1 cellular context compared by ENCODE assay signal in the genomic region with DNA sequence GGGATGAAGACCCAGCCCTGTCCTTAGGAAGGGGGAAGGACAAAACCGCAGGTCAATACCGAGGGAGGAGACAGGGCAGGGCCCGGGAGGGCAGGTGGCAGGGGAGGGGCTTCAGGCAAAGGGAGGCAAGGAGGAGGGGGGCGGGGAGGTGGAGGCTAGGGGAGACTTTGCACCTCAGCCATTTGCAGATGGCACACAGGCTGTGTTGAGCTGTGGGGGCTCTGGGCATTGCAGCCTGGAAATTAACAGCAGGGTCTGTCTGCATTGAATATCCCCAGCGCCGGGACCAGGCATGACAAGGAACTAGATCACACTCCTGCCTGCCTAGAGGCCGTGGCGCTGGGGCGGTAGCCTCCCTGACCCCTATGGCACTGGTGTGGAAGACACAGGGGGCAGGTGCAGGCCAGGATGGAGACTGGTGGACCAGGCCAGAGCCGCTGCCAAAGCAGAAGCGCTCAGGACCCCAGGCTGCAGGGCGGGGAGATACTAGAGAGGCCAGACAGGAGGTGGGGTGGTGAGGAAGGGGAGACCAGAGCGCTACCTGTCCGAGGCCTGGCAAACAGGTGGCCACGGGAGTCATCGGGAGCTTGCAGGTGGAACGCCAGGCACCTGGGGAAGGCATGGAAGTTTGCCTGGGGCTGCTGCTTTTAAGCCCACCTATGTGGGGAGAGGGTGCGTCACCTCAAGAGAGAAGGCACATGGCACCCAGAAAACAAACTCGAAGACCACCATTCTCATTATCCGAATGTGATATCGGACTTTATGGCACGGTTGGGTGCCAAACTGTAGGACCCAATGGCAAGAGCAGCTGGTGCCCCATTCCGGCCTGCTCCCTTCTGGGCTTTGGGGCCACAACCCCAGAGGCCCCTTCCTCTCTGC.
A peak's percentile ranks its signal among the peaks of the same experiment; 100 is the strongest.
TF ChIP-seq lines count a peak whose summit lies in the region.

No MANE protein-coding gene starts in this region.

TF ChIP-seq in HEK293, 187 proteins besides CTCF, POLR2A, EP300 and RAD21 (continued from another document):
- TF ChIP-seq, protein P1, sequence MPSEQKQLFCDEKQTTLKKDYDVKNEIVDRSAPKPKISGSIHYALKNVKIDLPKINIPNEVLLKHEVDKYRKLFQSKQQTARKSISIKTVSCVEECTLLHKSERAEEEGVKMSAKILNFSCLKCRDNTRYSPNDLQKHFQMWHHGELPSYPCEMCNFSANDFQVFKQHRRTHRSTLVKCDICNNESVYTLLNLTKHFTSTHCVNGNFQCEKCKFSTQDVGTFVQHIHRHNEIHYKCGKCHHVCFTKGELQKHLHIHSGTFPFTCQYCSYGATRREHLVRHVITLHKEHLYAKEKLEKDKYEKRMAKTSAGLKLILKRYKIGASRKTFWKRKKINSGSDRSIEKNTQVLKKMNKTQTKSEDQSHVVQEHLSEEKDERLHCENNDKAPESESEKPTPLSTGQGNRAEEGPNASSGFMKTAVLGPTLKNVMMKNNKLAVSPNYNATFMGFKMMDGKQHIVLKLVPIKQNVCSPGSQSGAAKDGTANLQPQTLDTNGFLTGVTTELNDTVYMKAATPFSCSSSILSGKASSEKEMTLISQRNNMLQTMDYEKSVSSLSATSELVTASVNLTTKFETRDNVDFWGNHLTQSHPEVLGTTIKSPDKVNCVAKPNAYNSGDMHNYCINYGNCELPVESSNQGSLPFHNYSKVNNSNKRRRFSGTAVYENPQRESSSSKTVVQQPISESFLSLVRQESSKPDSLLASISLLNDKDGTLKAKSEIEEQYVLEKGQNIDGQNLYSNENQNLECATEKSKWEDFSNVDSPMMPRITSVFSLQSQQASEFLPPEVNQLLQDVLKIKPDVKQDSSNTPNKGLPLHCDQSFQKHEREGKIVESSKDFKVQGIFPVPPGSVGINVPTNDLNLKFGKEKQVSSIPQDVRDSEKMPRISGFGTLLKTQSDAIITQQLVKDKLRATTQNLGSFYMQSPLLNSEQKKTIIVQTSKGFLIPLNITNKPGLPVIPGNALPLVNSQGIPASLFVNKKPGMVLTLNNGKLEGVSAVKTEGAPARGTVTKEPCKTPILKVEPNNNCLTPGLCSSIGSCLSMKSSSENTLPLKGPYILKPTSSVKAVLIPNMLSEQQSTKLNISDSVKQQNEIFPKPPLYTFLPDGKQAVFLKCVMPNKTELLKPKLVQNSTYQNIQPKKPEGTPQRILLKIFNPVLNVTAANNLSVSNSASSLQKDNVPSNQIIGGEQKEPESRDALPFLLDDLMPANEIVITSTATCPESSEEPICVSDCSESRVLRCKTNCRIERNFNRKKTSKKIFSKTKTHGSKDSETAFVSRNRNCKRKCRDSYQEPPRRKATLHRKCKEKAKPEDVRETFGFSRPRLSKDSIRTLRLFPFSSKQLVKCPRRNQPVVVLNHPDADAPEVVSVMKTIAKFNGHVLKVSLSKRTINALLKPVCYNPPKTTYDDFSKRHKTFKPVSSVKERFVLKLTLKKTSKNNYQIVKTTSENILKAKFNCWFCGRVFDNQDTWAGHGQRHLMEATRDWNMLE (tag by site-specific recombination; conservative IDR thresholded peaks at IDR 0.05; ENCODE audit: low read depth) = no peak
- no peak for TF ChIP-seq IKZF3 (tag by site-specific recombination; IDR thresholded peaks at IDR 0.05)
- TF ChIP-seq ZNF624 (tag by site-specific recombination; IDR thresholded peaks at IDR 0.05) = no peak
- TF ChIP-seq, protein P2, sequence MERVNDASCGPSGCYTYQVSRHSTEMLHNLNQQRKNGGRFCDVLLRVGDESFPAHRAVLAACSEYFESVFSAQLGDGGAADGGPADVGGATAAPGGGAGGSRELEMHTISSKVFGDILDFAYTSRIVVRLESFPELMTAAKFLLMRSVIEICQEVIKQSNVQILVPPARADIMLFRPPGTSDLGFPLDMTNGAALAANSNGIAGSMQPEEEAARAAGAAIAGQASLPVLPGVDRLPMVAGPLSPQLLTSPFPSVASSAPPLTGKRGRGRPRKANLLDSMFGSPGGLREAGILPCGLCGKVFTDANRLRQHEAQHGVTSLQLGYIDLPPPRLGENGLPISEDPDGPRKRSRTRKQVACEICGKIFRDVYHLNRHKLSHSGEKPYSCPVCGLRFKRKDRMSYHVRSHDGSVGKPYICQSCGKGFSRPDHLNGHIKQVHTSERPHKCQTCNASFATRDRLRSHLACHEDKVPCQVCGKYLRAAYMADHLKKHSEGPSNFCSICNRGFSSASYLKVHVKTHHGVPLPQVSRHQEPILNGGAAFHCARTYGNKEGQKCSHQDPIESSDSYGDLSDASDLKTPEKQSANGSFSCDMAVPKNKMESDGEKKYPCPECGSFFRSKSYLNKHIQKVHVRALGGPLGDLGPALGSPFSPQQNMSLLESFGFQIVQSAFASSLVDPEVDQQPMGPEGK (tag by site-specific recombination; IDR thresholded peaks at IDR 0.05) = peak; percentile 25; the same call in 1 of the 2 replicates
- no peak for TF ChIP-seq MYNN (tag by site-specific recombination; IDR thresholded peaks at IDR 0.05; ENCODE audit: borderline replicate concordance)
- TF ChIP-seq BCL6B (tag by site-specific recombination; IDR thresholded peaks at IDR 0.05) = no peak
- no peak for TF ChIP-seq SALL2 (tag by site-specific recombination; IDR thresholded peaks at IDR 0.05; ENCODE audit: borderline replicate concordance)
- no peak for TF ChIP-seq KLF7 (tag by site-specific recombination; IDR thresholded peaks at IDR 0.05; ENCODE audit: borderline replicate concordance)
- TF ChIP-seq ZNF362 (tag by site-specific recombination; IDR thresholded peaks at IDR 0.05) = no peak
- peak; percentile 23; the same call in 1 of the 2 replicates for TF ChIP-seq SP3 (tag by site-specific recombination; IDR thresholded peaks at IDR 0.05)
- no peak for TF ChIP-seq BCL11A (tag by site-specific recombination; IDR thresholded peaks at IDR 0.05; ENCODE audit: low read depth)
- TF ChIP-seq ZNF248 (tag by site-specific recombination; IDR thresholded peaks at IDR 0.05) = no peak
- TF ChIP-seq ZFP41 (tag by site-specific recombination; IDR thresholded peaks at IDR 0.05; ENCODE audit: borderline replicate concordance) = no peak
- TF ChIP-seq ZNF585B (tag by site-specific recombination; IDR thresholded peaks at IDR 0.05) = no peak
- no peak for TF ChIP-seq ZNF394 (tag by site-specific recombination; IDR thresholded peaks at IDR 0.05; ENCODE audit: borderline replicate concordance)
- no peak for TF ChIP-seq ZBTB6 (tag by site-specific recombination; IDR thresholded peaks at IDR 0.05)
- TF ChIP-seq REST (tag by site-specific recombination; IDR thresholded peaks at IDR 0.05) = no peak
- TF ChIP-seq, protein P3, sequence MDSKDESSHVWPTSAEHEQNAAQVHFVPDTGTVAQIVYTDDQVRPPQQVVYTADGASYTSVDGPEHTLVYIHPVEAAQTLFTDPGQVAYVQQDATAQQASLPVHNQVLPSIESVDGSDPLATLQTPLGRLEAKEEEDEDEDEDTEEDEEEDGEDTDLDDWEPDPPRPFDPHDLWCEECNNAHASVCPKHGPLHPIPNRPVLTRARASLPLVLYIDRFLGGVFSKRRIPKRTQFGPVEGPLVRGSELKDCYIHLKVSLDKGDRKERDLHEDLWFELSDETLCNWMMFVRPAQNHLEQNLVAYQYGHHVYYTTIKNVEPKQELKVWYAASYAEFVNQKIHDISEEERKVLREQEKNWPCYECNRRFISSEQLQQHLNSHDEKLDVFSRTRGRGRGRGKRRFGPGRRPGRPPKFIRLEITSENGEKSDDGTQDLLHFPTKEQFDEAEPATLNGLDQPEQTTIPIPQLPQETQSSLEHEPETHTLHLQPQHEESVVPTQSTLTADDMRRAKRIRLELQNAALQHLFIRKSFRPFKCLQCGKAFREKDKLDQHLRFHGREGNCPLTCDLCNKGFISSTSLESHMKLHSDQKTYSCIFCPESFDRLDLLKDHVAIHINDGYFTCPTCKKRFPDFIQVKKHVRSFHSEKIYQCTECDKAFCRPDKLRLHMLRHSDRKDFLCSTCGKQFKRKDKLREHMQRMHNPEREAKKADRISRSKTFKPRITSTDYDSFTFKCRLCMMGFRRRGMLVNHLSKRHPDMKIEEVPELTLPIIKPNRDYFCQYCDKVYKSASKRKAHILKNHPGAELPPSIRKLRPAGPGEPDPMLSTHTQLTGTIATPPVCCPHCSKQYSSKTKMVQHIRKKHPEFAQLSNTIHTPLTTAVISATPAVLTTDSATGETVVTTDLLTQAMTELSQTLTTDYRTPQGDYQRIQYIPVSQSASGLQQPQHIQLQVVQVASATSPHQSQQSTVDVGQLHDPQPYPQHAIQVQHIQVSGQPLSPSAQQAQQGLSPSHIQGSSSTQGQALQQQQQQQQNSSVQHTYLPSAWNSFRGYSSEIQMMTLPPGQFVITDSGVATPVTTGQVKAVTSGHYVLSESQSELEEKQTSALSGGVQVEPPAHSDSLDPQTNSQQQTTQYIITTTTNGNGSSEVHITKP (tag by site-specific recombination; IDR thresholded peaks at IDR 0.05) = no peak
- peak; percentile 47 for TF ChIP-seq KLF1 (tag by site-specific recombination; IDR thresholded peaks at IDR 0.05)
- TF ChIP-seq SCRT2 (tag by site-specific recombination; IDR thresholded peaks at IDR 0.05) = peak; percentile 62
- 0 out of 2 replicates have a peak, but pooled peaks have one; percentile 16 for TF ChIP-seq ZEB2 (tag by site-specific recombination; IDR thresholded peaks at IDR 0.05)
